23 cellular contexts compared by ENCODE assay signal in genomic region chr21:29168874-29169273, GRCh38. TPM values are rescaled to one million over a fixed set of nuclear protein-coding genes. Genes with fewer than 3 reads are reported as not detected.
DNase-seq lines count a peak whose midpoint lies in the region; ATAC-seq and TF ChIP-seq lines count a peak whose summit lies in the region.
"Had no signal": no experiment of that assay in that cellular context is flagged by ENCODE, and none has a peak within 500 bp of the region (broad histone marks: within the 10 kb centered on the region; RNA-seq: fewer than 3 reads in every experiment).

No MANE protein-coding gene starts in this region.

- POLR2A ChIA-PET in PC-3 (lab: Charles Lee; ENCODE audit: unreplicated experiment), result no interaction called here

- intact Hi-C loops in PC-3 (cut with micrococcal nuclease) (loop anchor here (2.0 kb wide), 1 partner anchor 50 kb away; no protein-coding TSS in a partner anchor), esophagus squamous epithelium (cut with DNase I) (no loop called here)

- WGBS in esophagus squamous epithelium, 2 donors, result 34 to 43% methylated on average over 2 to 3 of the region's 3 CpGs

- H3F3A ChIP-seq in PC-3 (ENCODE audit: low read length, unreplicated experiment), result no peaks in the 10 kb centered on the region

- H3K9ac ChIP-seq in PC-3 (ENCODE audit: low read length) (no peak overlapping the region), Karpas-422 (ENCODE audit: low read length) (no peak overlapping the region)

- H3K4me1 Mint-ChIP-seq in type B pancreatic cell (ENCODE audit: unreplicated experiment), result peaks cover 5% of the 10 kb centered on the region

- H2AFZ ChIP-seq in PC-3 (ENCODE audit: low read length), result no peak overlapping the region
- no peak overlapping the region for H2AFZ ChIP-seq in Karpas-422 (ENCODE audit: low read length)

- BruUV-seq in PC-3 (replicated peaks; lab: Mats Ljungman, UMichigan), result no TSS peak

- no peaks in the 10 kb centered on the region for H3K36me3 Mint-ChIP-seq in type B pancreatic cell

- H3K9me3 ChIP-seq in PC-3 (ENCODE audit: low read length) (no peaks in the 10 kb centered on the region), esophagus squamous epithelium (no peaks in the 10 kb centered on the region), Karpas-422 (ENCODE audit: low read length) (no peaks in the 10 kb centered on the region)
- H3K9me3 ChIP-seq: body of pancreas, esophagus muscularis mucosa, gastrocnemius medialis had no signal

- H3K27me3 ChIP-seq in PC-3 (ENCODE audit: low read length) (no peaks in the 10 kb centered on the region), esophagus squamous epithelium (no peaks in the 10 kb centered on the region), Karpas-422 (ENCODE audit: low read length) (no peaks in the 10 kb centered on the region)
- H3K27me3 ChIP-seq: body of pancreas, esophagus muscularis mucosa, gastrocnemius medialis had no signal

- peaks cover 5% of the 10 kb centered on the region for H3K9me3 Mint-ChIP-seq in type B pancreatic cell
- H3K9me3 Mint-ChIP-seq: activated naive CD8-positive, alpha-beta T cell treated with anti-CD3 and anti-CD28 coated beads, Interleukin-2, amount 50 U/mL, for 24 hours; activated T-cell treated with anti-CD3 and anti-CD28 coated beads, Interleukin-2, amount 50 U/mL, for 24 hours; CD4-positive, alpha-beta memory T cell had no signal

- no peaks in the 10 kb centered on the region for H3K27me3 Mint-ChIP-seq in type B pancreatic cell
- H3K27me3 Mint-ChIP-seq: activated naive CD8-positive, alpha-beta T cell treated with anti-CD3 and anti-CD28 coated beads, Interleukin-2, amount 50 U/mL, for 24 hours; activated T-cell treated with anti-CD3 and anti-CD28 coated beads, Interleukin-2, amount 50 U/mL, for 24 hours; CD4-positive, alpha-beta memory T cell; progenitor cell of endocrine pancreas had no signal

- peak; percentile 97 for ATAC-seq in PC-3
- ATAC-seq in GM21786 (IDR thresholded peaks at IDR 0.05; ENCODE audit: unreplicated experiment), result no peak
- ATAC-seq: activated naive CD8-positive, alpha-beta T cell treated with anti-CD3 and anti-CD28 coated beads, Interleukin-2, amount 50 U/mL, for 24 hours; body of pancreas; gastrocnemius medialis had no signal

- H3K27ac ChIP-seq in PC-3 (ENCODE audit: low read length) (peak overlapping the region; percentile 38), esophagus squamous epithelium (peak overlapping the region; percentile 1 to 69 (median 38)), Karpas-422 (ENCODE audit: low read length) (no peak overlapping the region)
- H3K27ac ChIP-seq: 22Rv1, body of pancreas, esophagus muscularis mucosa, gastrocnemius medialis had no signal

- peaks cover 22% of the 10 kb centered on the region for H3K4me1 ChIP-seq in PC-3 (ENCODE audit: insufficient read depth, low read length)
- peaks cover 0 to 32% (median 3%) of the 10 kb centered on the region in 3 donors for H3K4me1 ChIP-seq in esophagus squamous epithelium
- H3K4me1 ChIP-seq in Karpas-422 (ENCODE audit: low read length), result peaks cover 17% of the 10 kb centered on the region
- H3K4me1 ChIP-seq: body of pancreas had no signal

- CTCF ChIA-PET in PC-3 (lab: Charles Lee), result no interaction called here

- H3K9me2 ChIP-seq in PC-3 (replicated peaks; ENCODE audit: low read length) (no peaks in the 10 kb centered on the region), Karpas-422 (replicated peaks; ENCODE audit: insufficient read depth, low read length) (no peaks in the 10 kb centered on the region)

- H3K79me2 ChIP-seq in PC-3 (ENCODE audit: low read length), result no peaks in the 10 kb centered on the region
- H3K79me2 ChIP-seq in Karpas-422 (ENCODE audit: low read length), result no peaks in the 10 kb centered on the region

- peak overlapping the region; percentile 87 for H3K27ac Mint-ChIP-seq in type B pancreatic cell
- H3K27ac Mint-ChIP-seq: activated naive CD8-positive, alpha-beta T cell treated with anti-CD3 and anti-CD28 coated beads, Interleukin-2, amount 50 U/mL, for 24 hours; activated T-cell treated with anti-CD3 and anti-CD28 coated beads, Interleukin-2, amount 50 U/mL, for 24 hours; progenitor cell of endocrine pancreas had no signal

- H3K4me2 ChIP-seq in PC-3 (ENCODE audit: low read length) (peak overlapping the region; percentile 64), Karpas-422 (ENCODE audit: low read depth, low read length, poor library complexity, severe bottlenecking) (no peak overlapping the region)

- DNase-seq in NCI-H82 (lab: John Stamatoyannopoulos, UW), result peak; percentile 35
- DNase-seq in NCI-H82 treated with DMSO at 0.1 percent for 48 hours (lab: John Stamatoyannopoulos, UW; ENCODE audit: unreplicated experiment), result no peak
- DNase-seq in PC-3, result peak; percentile 98
- DNase-seq in esophagus squamous epithelium (lab: John Stamatoyannopoulos, UW), result no peak
- DNase-seq in type B pancreatic cell (ENCODE audit: extremely low spot score, unreplicated experiment), result no peak
- DNase-seq in activated T-cell treated with anti-CD3 and anti-CD28 coated beads for 4 hours, result no peak
- DNase-seq in Karpas-422, result no peak
- DNase-seq: activated CD8-positive, alpha-beta memory T cell treated with anti-CD3 and anti-CD28 coated beads for 24 hours; activated gamma-delta T cell treated with Interleukin-2 at 50 U/mL for 16 hours; activated naive CD8-positive, alpha-beta T cell treated with anti-CD3 and anti-CD28 coated beads, Interleukin-2, amount 50 U/mL, for 24 hours; activated T-cell treated with anti-CD3 and anti-CD28 coated beads, Interleukin-2, amount 50 U/mL, for 24 hours; body of pancreas; CD4-positive, alpha-beta memory T cell; DMS153; effector CD4-positive, alpha-beta T cell; gastrocnemius medialis; NCI-H1105 treated with DMSO at 0.1 percent for 48 hours; NCI-H2081 had no signal

- H3K36me3 ChIP-seq in PC-3 (ENCODE audit: low read depth, low read length) (no peaks in the 10 kb centered on the region), esophagus squamous epithelium (no peaks in the 10 kb centered on the region), Karpas-422 (ENCODE audit: insufficient read depth, low read length) (no peaks in the 10 kb centered on the region; the same call in 1 of the 2 replicates)
- H3K36me3 ChIP-seq: esophagus muscularis mucosa, gastrocnemius medialis had no signal

- no peak overlapping the region for H3K4me3 ChIP-seq in PC-3 (ENCODE audit: low read length)
- no peak overlapping the region for H3K4me3 ChIP-seq in esophagus squamous epithelium
- no peak overlapping the region for H3K4me3 ChIP-seq in Karpas-422 (ENCODE audit: low read length)
- H3K4me3 ChIP-seq: body of pancreas, esophagus muscularis mucosa, gastrocnemius medialis had no signal

- TF ChIP-seq CTCF in PC-3 (conservative IDR thresholded peaks at IDR 0.05; ENCODE audit: low read depth, low read length) (no peak; the same call in 1 of the 2 replicates), esophagus squamous epithelium (IDR thresholded peaks at IDR 0.05) (no peak), type B pancreatic cell (conservative IDR thresholded peaks at IDR 0.05) (no peak)

- no peak for TF ChIP-seq POLR2A in esophagus squamous epithelium (IDR thresholded peaks at IDR 0.05)

- no peak overlapping the region for H3K4me3 Mint-ChIP-seq in type B pancreatic cell
- H3K4me3 Mint-ChIP-seq: activated naive CD8-positive, alpha-beta T cell treated with anti-CD3 and anti-CD28 coated beads, Interleukin-2, amount 50 U/mL, for 24 hours; activated T-cell treated with anti-CD3 and anti-CD28 coated beads, Interleukin-2, amount 50 U/mL, for 24 hours; CD4-positive, alpha-beta memory T cell had no signal

- H4K20me1 ChIP-seq in PC-3 (ENCODE audit: low read length), result no peaks in the 10 kb centered on the region
- H4K20me1 ChIP-seq in Karpas-422 (ENCODE audit: insufficient read depth, low read depth, low read length), result no peaks in the 10 kb centered on the region

RNA-seq across cellular contexts. Expression of gene MAP3K7CL, which starts 38.4 kb away (rescaled TPM):
- 0.46 and 1.3 TPM in 2 replicates for total RNA-seq in PC-3 (2014; rRNA removed)
- 1 to 10 TPM; 1.7 to 7.8 (median 6.9) TPM for total RNA-seq in esophagus squamous epithelium
- 5.3 TPM in 1 of 2 replicates, not detected in the other for total RNA-seq in type B pancreatic cell (ENCODE audit: low replicate concordance)
- 34.8 and 38.3 TPM in 2 replicates for total RNA-seq in Karpas-422 (2014; rRNA removed; shearing (Covaris generic); ENCODE audit: low replicate concordance)
- total RNA-seq: SK-MEL-5 had no signal

Comparison
In these comparisons a context has a peak if more than half of its experiments do, and no peak if none do; other contexts are left out.
1. DNase-seq: peak in NCI-H82 (single experiment) and PC-3 (single experiment); none in NCI-H82 treated with DMSO at 0.1 percent for 48 hours (single experiment), esophagus squamous epithelium (single experiment), type B pancreatic cell (single experiment), activated T-cell treated with anti-CD3 and anti-CD28 coated beads for 4 hours (single experiment) and Karpas-422 (single experiment).